13 cellular contexts compared by ENCODE assay signal in genomic region chr2:144495227-144495933, GRCh38. TPM values are rescaled to one million over a fixed set of nuclear protein-coding genes. Genes with fewer than 3 reads are reported as not detected.
DNase-seq lines count a peak whose midpoint lies in the region; ATAC-seq, FAIRE-seq and TF ChIP-seq lines count a peak whose summit lies in the region.
"Had no signal": no experiment of that assay in that cellular context is flagged by ENCODE, and none has a peak within 500 bp of the region (broad histone marks: within the 10 kb centered on the region; RNA-seq: fewer than 3 reads in every experiment).

No MANE protein-coding gene starts in this region.

- ATAC-seq in IMR-90 (ENCODE audit: low read depth): peak; percentile 61
- ATAC-seq in GM19397 (IDR thresholded peaks at IDR 0.05; ENCODE audit: unreplicated experiment): no peak

- no peak overlapping the region for H2BK120ac ChIP-seq in IMR-90 (ENCODE audit: low read depth, low read length)

- no peak overlapping the region for H2BK20ac ChIP-seq in IMR-90 (ENCODE audit: low read depth, low read length)

- H3K4me2 ChIP-seq in IMR-90 (ENCODE audit: low read depth, low read length): peak overlapping the region; percentile 61

- no peak overlapping the region; a peak in 1 of 4 replicates for H4K8ac ChIP-seq in IMR-90 (ENCODE audit: low read depth in 2 of 2, low read length in 2 of 2)

- H3K9me1 ChIP-seq in IMR-90 (ENCODE audit: insufficient read depth, low read length): peaks cover 5% of the 10 kb centered on the region

- H3K4ac ChIP-seq in IMR-90 (ENCODE audit: low read depth, low read length): no peak overlapping the region

- no peaks in the 10 kb centered on the region for H3K27me3 ChIP-seq in IMR-90 (ENCODE audit: control insufficient read depth, insufficient read depth, low read length)
- no peaks in the 10 kb centered on the region for H3K27me3 ChIP-seq in muscle layer of duodenum (ENCODE audit: low read depth, low read length)

- in situ Hi-C loops in IMR-90 (cut with MboI; ENCODE audit: low sequenced_read_pairs): no loop called here

- H3K18ac ChIP-seq in IMR-90 (ENCODE audit: low read depth, low read length): no peak overlapping the region

- no peak for TF ChIP-seq RAD21 in IMR-90 (IDR thresholded peaks at IDR 0.05; ENCODE audit: low read length)

- H3K9me3 ChIP-seq in IMR-90 (ENCODE audit: control insufficient read depth, insufficient read depth, low read length) (no peaks in the 10 kb centered on the region), muscle layer of duodenum (ENCODE audit: control insufficient read depth in 1 of 2, low read length in 2 of 2) (no peaks in the 10 kb centered on the region)

- FAIRE-seq in GM12892 (lab: Jason Lieb, UNC): no peak

- no peak overlapping the region for H2AFZ ChIP-seq in IMR-90 (replicated peaks; ENCODE audit: low read length, poor library complexity)

- H4K5ac ChIP-seq in IMR-90 (ENCODE audit: low read depth, low read length): peak overlapping the region; percentile 8

- peaks cover 8% of the 10 kb centered on the region for H3K4me1 ChIP-seq in IMR-90 (ENCODE audit: control insufficient read depth, insufficient read depth, low read length)
- peaks cover 0 to 18% of the 10 kb centered on the region in 2 donors for H3K4me1 ChIP-seq in muscle layer of duodenum (ENCODE audit: control insufficient read depth in 1 of 2, insufficient read depth in 2 of 2, low read length in 2 of 2)

- CTCF ChIA-PET in IMR-90 (lab: Yijun Ruan, JAX): no interaction called here

- WGBS in IMR-90 (ENCODE audit: extremely low coverage in 2 of 2, insufficient read length in 1 of 2), 2 experiments: no CpG with 5 or more reads among the region's 5 CpGs

- intact Hi-C loops in IMR-90 (cut with micrococcal nuclease): no loop called here

- H3K14ac ChIP-seq in IMR-90 (replicated peaks; ENCODE audit: low read depth, low read length): no peak overlapping the region

- H3K79me1 ChIP-seq in IMR-90 (ENCODE audit: low read depth in 1 of 2, low read length in 2 of 2): peaks cover 46 to 62% of the 10 kb centered on the region in 2 experiments

- POLR2A ChIA-PET in IMR-90 (lab: Charles Lee; ENCODE audit: unreplicated experiment): no interaction called here

- TF ChIP-seq POLR2A in IMR-90 (IDR thresholded peaks at IDR 0.05; ENCODE audit: low read depth, low read length) (no peak), erythroblast (IDR thresholded peaks at IDR 0.05; ENCODE audit: low read length) (no peak), GM12892 (IDR thresholded peaks at IDR 0.05; ENCODE audit: low read depth, low read length) (no peak)

- no peak for DNase-seq in IMR-90
- peak; percentile 55 to 62 for DNase-seq in erythroblast (lab: John Stamatoyannopoulos, UW)
- DNase-seq in substantia nigra (lab: John Stamatoyannopoulos, UW): peak in 1 of 49 donors; percentile 20
- no peak for DNase-seq in GM12892 (ENCODE audit: insufficient read length)
- no peak for DNase-seq in HK-2 (ENCODE audit: unreplicated experiment)
- DNase-seq in NCI-H2227 treated with DMSO at 0.1 percent for 48 hours (lab: John Stamatoyannopoulos, UW): no peak
- DNase-seq: effector memory CD4-positive, alpha-beta T cell; head of caudate nucleus; midbrain; NCI-H1436; NCI-H524 treated with DMSO at 0.1 percent for 48 hours had no signal

- H3K9ac ChIP-seq in IMR-90 (ENCODE audit: low read depth, low read length): 0 out of 2 replicates have a peak overlapping the region, but pooled peaks have one; percentile 13

- H3K23ac ChIP-seq in IMR-90 (ENCODE audit: low read depth, low read length): peak overlapping the region; percentile 17; the same call in 1 of the 2 replicates

- H3K4me3 ChIP-seq in IMR-90 (ENCODE audit: insufficient read depth, low read depth, low read length) (no peak overlapping the region), muscle layer of duodenum (ENCODE audit: low read depth in 1 of 2, low read length in 2 of 2) (no peak overlapping the region)

- H3K27ac ChIP-seq in IMR-90 (ENCODE audit: insufficient read depth, low read length) (no peak overlapping the region), muscle layer of duodenum (ENCODE audit: low read length) (peak overlapping the region; percentile 57), substantia nigra (ENCODE audit: low read depth, low read length, poor library complexity, severe bottlenecking) (peak overlapping the region; percentile 85)

- no peak for TF ChIP-seq CTCF in IMR-90 (conservative IDR thresholded peaks at IDR 0.05; ENCODE audit: low read depth, low read length)

- H4K91ac ChIP-seq in IMR-90 (ENCODE audit: insufficient read depth, low read depth, low read length): no peak overlapping the region

- H2AK9ac ChIP-seq in IMR-90 (replicated peaks; ENCODE audit: low read depth, low read length, poor library complexity): no peak overlapping the region

- no peak overlapping the region for H2AK5ac ChIP-seq in IMR-90 (ENCODE audit: low read depth, low read length)

- no TSS peak for BruUV-seq in IMR-90 (replicated peaks; lab: Mats Ljungman, UMichigan)

- H3K36me3 ChIP-seq in IMR-90 (ENCODE audit: control insufficient read depth, insufficient read depth, low read length) (peaks cover 14% of the 10 kb centered on the region), muscle layer of duodenum (ENCODE audit: control insufficient read depth in 1 of 2, insufficient read depth in 2 of 2, low read length in 2 of 2) (peaks cover 0 to 5% of the 10 kb centered on the region in 2 donors)

- no peak overlapping the region for H2BK15ac ChIP-seq in IMR-90 (ENCODE audit: low read depth, low read length)

- H2BK5ac ChIP-seq in IMR-90 (ENCODE audit: low read depth, low read length, poor library complexity, severe bottlenecking): no peak overlapping the region

- H3K56ac ChIP-seq in IMR-90 (ENCODE audit: extremely low read depth, insufficient read depth, low read length): no peak overlapping the region

- dilution Hi-C loops in IMR-90 (cut with HindIII; ENCODE audit: low sequenced_read_pairs, unreplicated experiment): no loop called here

- H4K20me1 ChIP-seq in IMR-90 (ENCODE audit: insufficient read depth, low read length): peaks cover 23% of the 10 kb centered on the region; the same call in 1 of the 2 replicates

TF ChIP-seq in IMR-90, 13 proteins besides CTCF, POLR2A, EP300 and RAD21:
- TF ChIP-seq MAFK (IDR thresholded peaks at IDR 0.05; ENCODE audit: low read depth, low read length) (no peak), CEBPB (IDR thresholded peaks at IDR 0.05; ENCODE audit: low read depth, low read length) (no peak), RCOR1 (IDR thresholded peaks at IDR 0.05; ENCODE audit: insufficient replicate concordance, low read length) (no peak), NFE2L2 (IDR thresholded peaks at IDR 0.05; ENCODE audit: low read depth, low read length) (no peak), MXI1 (IDR thresholded peaks at IDR 0.05; ENCODE audit: borderline replicate concordance, low read depth, low read length) (no peak), USF2 (IDR thresholded peaks at IDR 0.05; ENCODE audit: low read depth, low read length) (no peak), SMC3 (IDR thresholded peaks at IDR 0.05; ENCODE audit: low read depth, low read length) (no peak), ELK1 (IDR thresholded peaks at IDR 0.05; ENCODE audit: borderline replicate concordance, low read depth, low read length) (no peak), CHD1 (IDR thresholded peaks at IDR 0.05; ENCODE audit: low read depth, low read length) (no peak), FOS (IDR thresholded peaks at IDR 0.05; ENCODE audit: low read depth, low read length) (no peak), MAZ (IDR thresholded peaks at IDR 0.05; ENCODE audit: borderline replicate concordance, low read depth, low read length) (no peak), RFX5 (IDR thresholded peaks at IDR 0.05; ENCODE audit: low read depth, low read length) (no peak), BHLHE40 (IDR thresholded peaks at IDR 0.05; ENCODE audit: low read depth, low read length) (no peak)

RNA-seq across cellular contexts. Expression of gene ZEB2, which starts 24.5 kb away (rescaled TPM):
- 50.9 and 52.5 TPM in 2 replicates for total RNA-seq in IMR-90 (2012; rRNA removed)
- polyA plus RNA-seq in IMR-90 (2012; rRNA removed): 22.4 and 23.8 TPM in 2 replicates
- polyA plus RNA-seq in IMR-90 (2012; cell fraction: cytosol; rRNA removed): 9.9 and 12.5 TPM in 2 replicates
- 12.0 and 32.4 TPM in 2 replicates for polyA plus RNA-seq in IMR-90 (2012; cell fraction: nucleus; rRNA removed; ENCODE audit: low replicate concordance)
- polyA plus RNA-seq in GM12892 (2012; ENCODE audit: missing spikeins): 1.4 TPM

Comparison
In these comparisons a context has a peak if more than half of its experiments do, and no peak if none do; other contexts are left out.
1. DNase-seq: peak in erythroblast (2 of 2); none in IMR-90 (single experiment), GM12892 (single experiment), HK-2 (single experiment) and NCI-H2227 treated with DMSO at 0.1 percent for 48 hours (single experiment).